ENCODE assay signal across 8 cellular contexts in genomic region chr10:69914373-69915268, GRCh38.
DNase-seq lines count a peak whose midpoint lies in the region; ATAC-seq and TF ChIP-seq lines count a peak whose summit lies in the region.

No MANE protein-coding gene starts in this region.

- H3K27me3 ChIP-seq in BJ (ENCODE audit: control insufficient read depth, insufficient read depth, low read length) (no peaks in the 10 kb centered on the region), H9 (ENCODE audit: insufficient read depth, low read length) (no peaks in the 10 kb centered on the region)

- H3K36me3 ChIP-seq in BJ (ENCODE audit: control insufficient read depth, insufficient read depth, low read length) = peaks cover 7% of the 10 kb centered on the region

- CTCF ChIA-PET in BJ (lab: Yijun Ruan, JAX) = interaction anchor here (0.5 to 16.8 kb wide), 61 partner anchors 10 to 796 kb away, joined by 3 to 584 read pairs (median 5); partner anchors contain the start of gene COL13A1

- no peak overlapping the region for H4K8ac ChIP-seq in H9 (replicated peaks; ENCODE audit: insufficient read length, low read depth, low read length)

- no peak overlapping the region for H4K91ac ChIP-seq in H9 (ENCODE audit: insufficient read length, low read depth, low read length)

- H3T11ph ChIP-seq in H9 (ENCODE audit: low read length) = no peak overlapping the region

- H3K79me2 ChIP-seq in H9 (ENCODE audit: insufficient read depth, low read length) = no peaks in the 10 kb centered on the region

- H3K4ac ChIP-seq in H9 (ENCODE audit: low read depth, low read length) = no peak overlapping the region

- H3K27ac ChIP-seq in H9 (ENCODE audit: insufficient read length, low read depth, low read length) = no peak overlapping the region

- no peak overlapping the region for H2BK12ac ChIP-seq in H9 (ENCODE audit: insufficient read length, low read depth, low read length)

- H3K4me1 Mint-ChIP-seq in H9 = peaks cover 22 to 43% of the 10 kb centered on the region in 2 experiments

- no peak overlapping the region for H2BK5ac ChIP-seq in H9 (ENCODE audit: insufficient read length, low read length)

- peaks cover 21% of the 10 kb centered on the region for H3K27me3 Mint-ChIP-seq in H9 (ENCODE audit: low read depth)

- H4K5ac ChIP-seq in H9 (ENCODE audit: insufficient read length, low read depth, low read length) = no peak overlapping the region

- H3K23ac ChIP-seq in H9 (ENCODE audit: insufficient read length, low read depth, low read length) = no peak overlapping the region

- H3K27ac Mint-ChIP-seq in H9 = no peak overlapping the region

- H3K79me1 ChIP-seq in H9 (ENCODE audit: insufficient read depth, low read depth, low read length, poor library complexity, severe bottlenecking) = no peaks in the 10 kb centered on the region

- no peak overlapping the region for H2BK20ac ChIP-seq in H9 (ENCODE audit: low read depth, low read length, poor library complexity, severe bottlenecking)

- no peak overlapping the region for H2BK15ac ChIP-seq in H9 (ENCODE audit: low read depth, low read length)

- TF ChIP-seq CTCF in BJ (IDR thresholded peaks at IDR 0.05; ENCODE audit: insufficient read depth, low read depth, low read length) (peak; percentile 94), H9 (conservative IDR thresholded peaks at IDR 0.05) (peak; percentile 98)

- ATAC-seq in GM19035 (IDR thresholded peaks at IDR 0.05; ENCODE audit: unreplicated experiment) = no peak

- H3K4me2 ChIP-seq in H9 (ENCODE audit: insufficient read depth, insufficient read length, low read length) = no peak overlapping the region

- no peaks in the 10 kb centered on the region for H4K20me1 ChIP-seq in H9 (ENCODE audit: control insufficient read depth, insufficient read depth, insufficient read length)

- no peak overlapping the region for H2AK5ac ChIP-seq in H9 (ENCODE audit: insufficient read length, low read length)

- no CpG with 5 or more reads among the region's 13 CpGs for WGBS in H9 (ENCODE audit: extremely low coverage, insufficient read length, low lambda C conversion rate)

- no peak overlapping the region for H3K9ac ChIP-seq in H9 (ENCODE audit: extremely low read depth, insufficient read length, low read length)

- H3K4me3 ChIP-seq in BJ (ENCODE audit: low read depth, low read length) = no peak overlapping the region

- H2BK120ac ChIP-seq in H9 (ENCODE audit: low read depth, low read length, poor library complexity, severe bottlenecking) = no peak overlapping the region

- POLR2A ChIA-PET in BJ (lab: Charles Lee) = no interaction called here

- H3K14ac ChIP-seq in H9 (ENCODE audit: insufficient read depth, low read length) = no peak overlapping the region

- no peaks in the 10 kb centered on the region for H3K9me3 ChIP-seq in H9 (ENCODE audit: control insufficient read depth, low read depth, low read length)

- H2AFZ ChIP-seq in H9 (ENCODE audit: low read length) = no peak overlapping the region

- no peaks in the 10 kb centered on the region for H3K9me3 Mint-ChIP-seq in H9

- H3K23me2 ChIP-seq in H9 (ENCODE audit: insufficient read length, low read depth, low read length, poor library complexity, severe bottlenecking) = no peaks in the 10 kb centered on the region

- H3K4me1 ChIP-seq in H9 (ENCODE audit: insufficient read depth, low read length) = no peaks in the 10 kb centered on the region; the same call in 1 of the 2 replicates

- H3K36me3 Mint-ChIP-seq in H9 (ENCODE audit: insufficient read depth in 1 of 3, low read depth in 3 of 3) = no peaks in the 10 kb centered on the region; a peak in 1 of 7 replicates

- no peak overlapping the region for H3K56ac ChIP-seq in H9 (ENCODE audit: insufficient read length, low read depth, low read length)

- DNase-seq in BJ (ENCODE audit: low read depth) (no peak), H9 (peak; percentile 82), NCI-H526 treated with DMSO at 0.1 percent for 48 hours (lab: John Stamatoyannopoulos, UW) (peak; percentile 36), epidermal melanocyte (ENCODE audit: insufficient read length, low spot score) (peak; percentile 80), middle frontal gyrus (ENCODE audit: extremely low spot score, low spot score) (peak; percentile 48)
- DNase-seq in activated CD8-positive, alpha-beta memory T cell treated with anti-CD3 and anti-CD28 coated beads for 48 hours (ENCODE audit: low read depth in 2 of 3, low spot score in 2 of 3) = peak; percentile 12 to 45 (median 40)
- peak; percentile 9 to 10 for DNase-seq in stimulated activated CD8-positive, alpha-beta memory T cell treated with anti-CD3 and anti-CD28 coated beads, Interleukin-4, amount 100 ng/mL, for 1 hour (ENCODE audit: low read depth in 2 of 2, low spot score in 1 of 2)

- H3K4me3 Mint-ChIP-seq in H9 = no peak overlapping the region

- no peak overlapping the region for H3K18ac ChIP-seq in H9 (ENCODE audit: insufficient read length, low read depth, low read length)
